In the genomic region with DNA sequence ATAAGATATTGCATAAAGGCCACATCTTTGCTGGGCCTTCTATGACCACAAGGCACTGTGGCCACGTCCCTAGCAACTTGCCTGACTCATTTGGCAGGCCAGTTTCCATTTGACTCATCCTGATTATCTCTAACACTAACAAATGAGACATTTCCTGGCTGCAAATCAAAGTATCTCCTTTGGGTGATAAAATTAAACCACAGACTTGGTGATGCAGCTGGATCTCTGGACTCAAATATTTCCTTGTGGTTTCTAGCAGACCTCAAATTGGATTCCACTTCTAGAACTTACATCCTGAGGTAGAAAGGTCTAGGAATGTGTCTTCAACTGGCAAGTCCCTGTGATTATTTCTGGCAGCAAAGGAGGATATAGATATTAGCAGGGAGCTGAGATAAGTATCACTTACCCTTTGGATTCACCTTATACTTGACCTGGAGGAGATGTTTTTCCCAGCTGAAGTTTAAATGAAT, we compare ENCODE assay signal across 7 cellular contexts.
DNase-seq lines count a peak whose midpoint lies in the region; ATAC-seq lines count a peak whose summit lies in the region.

No MANE protein-coding gene starts in this region.

- peak; percentile 82 for ATAC-seq in GM21390 (IDR thresholded peaks at IDR 0.05; ENCODE audit: unreplicated experiment)
- ATAC-seq in HG03575 (IDR thresholded peaks at IDR 0.05; ENCODE audit: extremely low read depth, insufficient number of reproducible peaks, low FRiP score, unreplicated experiment), result peak; percentile 58
- ATAC-seq in HG03571 (IDR thresholded peaks at IDR 0.05; ENCODE audit: unreplicated experiment), result no peak

- DNase-seq in brain pericyte (ENCODE audit: low read depth, low spot score) (peak; percentile 52), stromal cell of bone marrow (ENCODE audit: low read depth) (peak; percentile 99), RPMI8226 (no peak)
- DNase-seq in stimulated activated CD4-positive, alpha-beta T cell treated with anti-CD3 and anti-CD28 coated beads, Interleukin-15, amount 100 ng/mL, for 24 hours, result no peak

Comparison
In these comparisons a context has a peak if more than half of its experiments do, and no peak if none do; other contexts are left out.
1. DNase-seq: peak in brain pericyte (single experiment) and stromal cell of bone marrow (single experiment); none in stimulated activated CD4-positive, alpha-beta T cell treated with anti-CD3 and anti-CD28 coated beads, Interleukin-15, amount 100 ng/mL, for 24 hours (single experiment) and RPMI8226 (single experiment).